ENCODE assay signal across 21 cellular contexts in genomic region chr19:43119526-43119925, GRCh38. TPM values are rescaled to one million over a fixed set of nuclear protein-coding genes. Genes with fewer than 3 reads are reported as not detected.
"Had no signal": no experiment of that assay in that cellular context is flagged by ENCODE, and none has a peak within 500 bp of the region (broad histone marks: within the 10 kb centered on the region; RNA-seq: fewer than 3 reads in every experiment).

No MANE protein-coding gene starts in this region.

RNA-seq across cellular contexts. Expression of gene PSG2, which starts 37.0 kb away (rescaled TPM):
- total RNA-seq: activated CD4-positive, alpha-beta memory T cell treated with anti-CD3 and anti-CD28 coated beads for 36 hours; activated CD4-positive, alpha-beta T cell treated with anti-CD3 and anti-CD28 coated beads, Interleukin-2, amount 10 ng/mL, durations not matched to agents 24 days and 14 days; activated CD8-positive, alpha-beta memory T cell treated with anti-CD3 and anti-CD28 coated beads for 36 hours; activated naive CD4-positive, alpha-beta T cell treated with anti-CD3 and anti-CD28 coated beads for 36 hours; activated naive CD8-positive, alpha-beta T cell treated with anti-CD3 and anti-CD28 coated beads for 36 hours; activated T-helper 1 cell treated with anti-CD3 and anti-CD28 coated beads, Interleukin-12 subunit alpha, Interleukin-12 subunit beta, Interleukin-2, Interleukin-4 antibody, amounts not matched to agents 30 ng/mL and 10 ng/mL and 1 ng/mL, durations not matched to agents 14 hours and 24 hours and 36 hours; adrenal gland; ascending aorta; cardiac septum; cerebellum; dorsolateral prefrontal cortex; gastrocnemius medialis; left cardiac atrium; liver; pancreas; prostate gland; sciatic nerve; subcutaneous adipose tissue; thoracic aorta had no signal
- polyA plus RNA-seq: adrenal gland; liver; naive thymus-derived CD4-positive, alpha-beta T cell; neural cell; pancreas had no signal
